Comparison of ENCODE assay signal across 1 cellular context in the genomic region with DNA sequence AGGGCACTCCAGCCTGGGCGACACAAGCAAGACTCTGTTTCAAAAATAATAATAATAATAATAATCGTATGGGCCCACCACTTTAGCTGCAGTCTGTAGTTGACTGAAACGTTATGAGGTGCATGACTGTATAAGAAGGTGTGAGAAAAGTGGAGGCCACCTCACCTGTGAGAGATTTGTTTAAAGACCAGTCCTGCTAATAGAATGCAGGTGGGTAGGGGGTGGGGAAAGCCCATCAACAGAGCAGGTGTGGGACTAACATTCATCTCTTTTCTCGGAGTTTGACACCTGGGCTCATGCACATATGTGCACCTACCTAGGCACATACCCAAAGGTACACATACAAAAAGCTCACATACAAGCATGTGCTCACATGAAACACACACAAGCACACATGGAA.
TF ChIP-seq lines count a peak whose summit lies in the region.

No MANE protein-coding gene starts in this region.

TF ChIP-seq in K562, 482 proteins besides CTCF, POLR2A, EP300 and RAD21 (continued from another document):
- TF ChIP-seq, protein P1, sequence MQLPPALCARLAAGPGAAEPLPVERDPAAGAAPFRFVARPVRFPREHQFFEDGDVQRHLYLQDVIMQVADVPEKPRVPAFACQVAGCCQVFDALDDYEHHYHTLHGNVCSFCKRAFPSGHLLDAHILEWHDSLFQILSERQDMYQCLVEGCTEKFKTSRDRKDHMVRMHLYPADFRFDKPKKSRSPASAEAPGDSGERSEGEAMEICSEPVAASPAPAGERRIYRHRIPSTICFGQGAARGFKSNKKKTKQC (CRISPR knock-in tag; IDR thresholded peaks at IDR 0.05) = no peak
- TF ChIP-seq EZH2 (IDR thresholded peaks at IDR 0.05; ENCODE audit: borderline replicate concordance, low read depth, low read length) (no peak), NRF1 (conservative IDR thresholded peaks at IDR 0.05 in 1 of 2, IDR thresholded peaks at IDR 0.05 in 1 of 2) (no peak), TAF7 (tag; IDR thresholded peaks at IDR 0.05) (no peak), THRAP3 (IDR thresholded peaks at IDR 0.05; ENCODE audit: borderline replicate concordance) (no peak), ZNF239 (CRISPR knock-in tag; IDR thresholded peaks at IDR 0.05) (no peak), SMARCA5 (IDR thresholded peaks at IDR 0.05) (no peak), RBM22 (IDR thresholded peaks at IDR 0.05; ENCODE audit: low read depth, low read length, poor library complexity, severe bottlenecking) (no peak), HNRNPH1 (optimal IDR thresholded peaks at IDR 0.05; ENCODE audit: low read depth, low read length) (no peak), CBX3 (IDR thresholded peaks at IDR 0.05; ENCODE audit: borderline replicate concordance in 1 of 2, low read length in 2 of 2) (no peak), ETV6 (IDR thresholded peaks at IDR 0.05; ENCODE audit: borderline replicate concordance in 1 of 2, low read depth in 2 of 2, low read length in 1 of 2) (no peak), ETV6 (CRISPR knock-in tag; IDR thresholded peaks at IDR 0.05; ENCODE audit: borderline replicate concordance) (no peak), RUNX1 (IDR thresholded peaks at IDR 0.05; ENCODE audit: low read depth) (no peak)
- TF ChIP-seq, protein P2, sequence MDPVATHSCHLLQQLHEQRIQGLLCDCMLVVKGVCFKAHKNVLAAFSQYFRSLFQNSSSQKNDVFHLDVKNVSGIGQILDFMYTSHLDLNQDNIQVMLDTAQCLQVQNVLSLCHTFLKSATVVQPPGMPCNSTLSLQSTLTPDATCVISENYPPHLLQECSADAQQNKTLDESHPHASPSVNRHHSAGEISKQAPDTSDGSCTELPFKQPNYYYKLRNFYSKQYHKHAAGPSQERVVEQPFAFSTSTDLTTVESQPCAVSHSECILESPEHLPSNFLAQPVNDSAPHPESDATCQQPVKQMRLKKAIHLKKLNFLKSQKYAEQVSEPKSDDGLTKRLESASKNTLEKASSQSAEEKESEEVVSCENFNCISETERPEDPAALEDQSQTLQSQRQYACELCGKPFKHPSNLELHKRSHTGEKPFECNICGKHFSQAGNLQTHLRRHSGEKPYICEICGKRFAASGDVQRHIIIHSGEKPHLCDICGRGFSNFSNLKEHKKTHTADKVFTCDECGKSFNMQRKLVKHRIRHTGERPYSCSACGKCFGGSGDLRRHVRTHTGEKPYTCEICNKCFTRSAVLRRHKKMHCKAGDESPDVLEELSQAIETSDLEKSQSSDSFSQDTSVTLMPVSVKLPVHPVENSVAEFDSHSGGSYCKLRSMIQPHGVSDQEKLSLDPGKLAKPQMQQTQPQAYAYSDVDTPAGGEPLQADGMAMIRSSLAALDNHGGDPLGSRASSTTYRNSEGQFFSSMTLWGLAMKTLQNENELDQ (CRISPR knock-in tag; IDR thresholded peaks at IDR 0.05; ENCODE audit: borderline replicate concordance) = no peak
- TF ChIP-seq, protein P3, sequence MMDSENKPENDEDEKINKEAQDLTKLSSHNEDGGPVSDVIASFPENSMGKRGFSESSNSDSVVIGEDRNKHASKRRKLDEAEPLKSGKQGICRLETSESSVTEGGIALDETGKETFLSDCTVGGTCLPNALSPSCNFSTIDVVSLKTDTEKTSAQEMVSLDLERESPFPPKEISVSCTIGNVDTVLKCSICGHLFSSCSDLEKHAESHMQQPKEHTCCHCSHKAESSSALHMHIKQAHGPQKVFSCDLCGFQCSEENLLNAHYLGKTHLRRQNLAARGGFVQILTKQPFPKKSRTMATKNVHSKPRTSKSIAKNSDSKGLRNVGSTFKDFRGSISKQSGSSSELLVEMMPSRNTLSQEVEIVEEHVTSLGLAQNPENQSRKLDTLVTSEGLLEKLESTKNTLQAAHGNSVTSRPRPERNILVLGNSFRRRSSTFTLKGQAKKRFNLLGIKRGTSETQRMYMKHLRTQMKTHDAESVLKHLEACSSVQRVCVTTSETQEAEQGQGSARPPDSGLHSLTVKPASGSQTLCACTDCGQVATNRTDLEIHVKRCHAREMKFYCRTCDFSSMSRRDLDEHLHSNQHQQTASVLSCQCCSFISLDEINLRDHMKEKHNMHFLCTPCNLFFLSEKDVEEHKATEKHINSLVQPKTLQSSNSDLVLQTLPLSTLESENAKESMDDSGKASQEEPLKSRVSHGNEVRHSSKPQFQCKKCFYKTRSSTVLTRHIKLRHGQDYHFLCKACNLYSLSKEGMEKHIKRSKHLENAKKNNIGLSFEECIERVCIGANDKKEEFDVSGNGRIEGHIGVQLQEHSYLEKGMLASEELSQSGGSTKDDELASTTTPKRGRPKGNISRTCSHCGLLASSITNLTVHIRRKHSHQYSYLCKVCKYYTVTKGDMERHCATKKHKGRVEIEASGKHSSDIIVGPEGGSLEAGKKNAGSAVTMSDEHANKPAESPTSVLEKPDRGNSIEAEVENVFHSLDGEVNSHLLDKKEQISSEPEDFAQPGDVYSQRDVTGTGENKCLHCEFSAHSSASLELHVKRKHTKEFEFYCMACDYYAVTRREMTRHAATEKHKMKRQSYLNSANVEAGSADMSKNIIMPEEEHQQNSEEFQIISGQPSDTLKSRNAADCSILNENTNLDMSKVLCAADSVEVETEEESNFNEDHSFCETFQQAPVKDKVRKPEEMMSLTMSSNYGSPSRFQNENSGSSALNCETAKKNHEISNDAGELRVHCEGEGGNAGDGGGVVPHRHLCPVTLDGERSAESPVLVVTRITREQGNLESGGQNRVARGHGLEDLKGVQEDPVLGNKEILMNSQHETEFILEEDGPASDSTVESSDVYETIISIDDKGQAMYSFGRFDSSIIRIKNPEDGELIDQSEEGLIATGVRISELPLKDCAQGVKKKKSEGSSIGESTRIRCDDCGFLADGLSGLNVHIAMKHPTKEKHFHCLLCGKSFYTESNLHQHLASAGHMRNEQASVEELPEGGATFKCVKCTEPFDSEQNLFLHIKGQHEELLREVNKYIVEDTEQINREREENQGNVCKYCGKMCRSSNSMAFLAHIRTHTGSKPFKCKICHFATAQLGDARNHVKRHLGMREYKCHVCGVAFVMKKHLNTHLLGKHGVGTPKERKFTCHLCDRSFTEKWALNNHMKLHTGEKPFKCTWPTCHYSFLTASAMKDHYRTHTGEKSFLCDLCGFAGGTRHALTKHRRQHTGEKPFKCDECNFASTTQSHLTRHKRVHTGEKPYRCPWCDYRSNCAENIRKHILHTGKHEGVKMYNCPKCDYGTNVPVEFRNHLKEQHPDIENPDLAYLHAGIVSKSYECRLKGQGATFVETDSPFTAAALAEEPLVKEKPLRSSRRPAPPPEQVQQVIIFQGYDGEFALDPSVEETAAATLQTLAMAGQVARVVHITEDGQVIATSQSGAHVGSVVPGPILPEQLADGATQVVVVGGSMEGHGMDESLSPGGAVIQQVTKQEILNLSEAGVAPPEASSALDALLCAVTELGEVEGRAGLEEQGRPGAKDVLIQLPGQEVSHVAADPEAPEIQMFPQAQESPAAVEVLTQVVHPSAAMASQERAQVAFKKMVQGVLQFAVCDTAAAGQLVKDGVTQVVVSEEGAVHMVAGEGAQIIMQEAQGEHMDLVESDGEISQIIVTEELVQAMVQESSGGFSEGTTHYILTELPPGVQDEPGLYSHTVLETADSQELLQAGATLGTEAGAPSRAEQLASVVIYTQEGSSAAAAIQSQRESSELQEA (IDR thresholded peaks at IDR 0.05; ENCODE audit: low read depth) = no peak
- TF ChIP-seq, protein P4, sequence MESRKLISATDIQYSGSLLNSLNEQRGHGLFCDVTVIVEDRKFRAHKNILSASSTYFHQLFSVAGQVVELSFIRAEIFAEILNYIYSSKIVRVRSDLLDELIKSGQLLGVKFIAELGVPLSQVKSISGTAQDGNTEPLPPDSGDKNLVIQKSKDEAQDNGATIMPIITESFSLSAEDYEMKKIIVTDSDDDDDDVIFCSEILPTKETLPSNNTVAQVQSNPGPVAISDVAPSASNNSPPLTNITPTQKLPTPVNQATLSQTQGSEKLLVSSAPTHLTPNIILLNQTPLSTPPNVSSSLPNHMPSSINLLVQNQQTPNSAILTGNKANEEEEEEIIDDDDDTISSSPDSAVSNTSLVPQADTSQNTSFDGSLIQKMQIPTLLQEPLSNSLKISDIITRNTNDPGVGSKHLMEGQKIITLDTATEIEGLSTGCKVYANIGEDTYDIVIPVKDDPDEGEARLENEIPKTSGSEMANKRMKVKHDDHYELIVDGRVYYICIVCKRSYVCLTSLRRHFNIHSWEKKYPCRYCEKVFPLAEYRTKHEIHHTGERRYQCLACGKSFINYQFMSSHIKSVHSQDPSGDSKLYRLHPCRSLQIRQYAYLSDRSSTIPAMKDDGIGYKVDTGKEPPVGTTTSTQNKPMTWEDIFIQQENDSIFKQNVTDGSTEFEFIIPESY (CRISPR knock-in tag; IDR thresholded peaks at IDR 0.05) = no peak
- TF ChIP-seq, protein P5, sequence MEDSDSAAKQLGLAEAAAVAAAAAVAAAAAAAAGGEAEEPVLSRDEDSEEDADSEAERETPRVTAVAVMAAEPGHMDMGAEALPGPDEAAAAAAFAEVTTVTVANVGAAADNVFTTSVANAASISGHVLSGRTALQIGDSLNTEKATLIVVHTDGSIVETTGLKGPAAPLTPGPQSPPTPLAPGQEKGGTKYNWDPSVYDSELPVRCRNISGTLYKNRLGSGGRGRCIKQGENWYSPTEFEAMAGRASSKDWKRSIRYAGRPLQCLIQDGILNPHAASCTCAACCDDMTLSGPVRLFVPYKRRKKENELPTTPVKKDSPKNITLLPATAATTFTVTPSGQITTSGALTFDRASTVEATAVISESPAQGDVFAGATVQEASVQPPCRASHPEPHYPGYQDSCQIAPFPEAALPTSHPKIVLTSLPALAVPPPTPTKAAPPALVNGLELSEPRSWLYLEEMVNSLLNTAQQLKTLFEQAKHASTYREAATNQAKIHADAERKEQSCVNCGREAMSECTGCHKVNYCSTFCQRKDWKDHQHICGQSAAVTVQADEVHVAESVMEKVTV (CRISPR knock-in tag; IDR thresholded peaks at IDR 0.05) = no peak
- TF ChIP-seq, protein P6, sequence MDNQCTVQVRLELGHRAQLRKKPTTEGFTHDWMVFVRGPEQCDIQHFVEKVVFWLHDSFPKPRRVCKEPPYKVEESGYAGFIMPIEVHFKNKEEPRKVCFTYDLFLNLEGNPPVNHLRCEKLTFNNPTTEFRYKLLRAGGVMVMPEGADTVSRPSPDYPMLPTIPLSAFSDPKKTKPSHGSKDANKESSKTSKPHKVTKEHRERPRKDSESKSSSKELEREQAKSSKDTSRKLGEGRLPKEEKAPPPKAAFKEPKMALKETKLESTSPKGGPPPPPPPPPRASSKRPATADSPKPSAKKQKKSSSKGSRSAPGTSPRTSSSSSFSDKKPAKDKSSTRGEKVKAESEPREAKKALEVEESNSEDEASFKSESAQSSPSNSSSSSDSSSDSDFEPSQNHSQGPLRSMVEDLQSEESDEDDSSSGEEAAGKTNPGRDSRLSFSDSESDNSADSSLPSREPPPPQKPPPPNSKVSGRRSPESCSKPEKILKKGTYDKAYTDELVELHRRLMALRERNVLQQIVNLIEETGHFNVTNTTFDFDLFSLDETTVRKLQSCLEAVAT (IDR thresholded peaks at IDR 0.05) = no peak
- TF ChIP-seq, protein P7, sequence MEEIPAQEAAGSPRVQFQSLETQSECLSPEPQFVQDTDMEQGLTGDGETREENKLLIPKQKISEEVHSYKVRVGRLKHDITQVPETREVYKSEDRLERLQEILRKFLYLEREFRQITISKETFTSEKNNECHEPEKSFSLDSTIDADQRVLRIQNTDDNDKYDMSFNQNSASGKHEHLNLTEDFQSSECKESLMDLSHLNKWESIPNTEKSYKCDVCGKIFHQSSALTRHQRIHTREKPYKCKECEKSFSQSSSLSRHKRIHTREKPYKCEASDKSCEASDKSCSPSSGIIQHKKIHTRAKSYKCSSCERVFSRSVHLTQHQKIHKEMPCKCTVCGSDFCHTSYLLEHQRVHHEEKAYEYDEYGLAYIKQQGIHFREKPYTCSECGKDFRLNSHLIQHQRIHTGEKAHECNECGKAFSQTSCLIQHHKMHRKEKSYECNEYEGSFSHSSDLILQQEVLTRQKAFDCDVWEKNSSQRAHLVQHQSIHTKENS (CRISPR knock-in tag; IDR thresholded peaks at IDR 0.05) = no peak
